23 cellular contexts compared by ENCODE assay signal in the genomic region with DNA sequence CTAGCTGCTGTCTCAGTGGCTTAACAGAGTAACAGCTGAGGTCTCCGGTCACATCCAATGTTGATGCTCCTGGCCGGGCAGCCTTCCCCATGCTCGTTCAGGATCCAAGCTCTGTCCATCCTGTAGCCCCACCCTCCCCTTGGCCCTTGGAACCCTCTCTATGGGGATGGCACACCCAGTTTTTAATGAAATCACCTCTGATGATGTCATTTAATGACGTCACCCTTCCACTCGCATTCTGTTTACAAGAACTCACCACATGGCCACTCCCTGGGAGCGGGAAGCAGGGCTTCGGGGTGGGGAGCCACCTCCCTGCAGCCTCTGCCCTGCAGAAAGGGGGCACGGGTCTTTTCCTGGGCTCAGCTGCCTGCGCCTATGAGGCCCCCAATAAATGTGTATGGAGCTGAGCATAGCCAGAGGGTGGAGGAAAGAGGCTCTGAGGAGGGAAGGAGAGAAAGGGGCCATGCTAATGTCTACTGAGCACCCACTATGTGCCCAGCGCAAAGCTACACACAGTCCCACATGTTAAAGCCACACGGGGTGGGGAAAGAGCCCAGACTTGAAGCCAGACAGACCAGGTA.
DNase-seq lines count a peak whose midpoint lies in the region; ATAC-seq, FAIRE-seq and TF ChIP-seq lines count a peak whose summit lies in the region.
"Had no signal": no experiment of that assay in that cellular context is flagged by ENCODE, and none has a peak within 500 bp of the region (broad histone marks: within the 10 kb centered on the region; RNA-seq: fewer than 3 reads in every experiment).

No MANE protein-coding gene starts in this region.

- POLR2A ChIA-PET in MCF 10A (lab: Yijun Ruan, JAX) (no interaction called here), GM12878 (lab: Charles Lee) (no interaction called here)

- no TSS peak for BruUV-seq in MCF 10A (replicated peaks; lab: Mats Ljungman, UMichigan)
- BruUV-seq in GM12878 (replicated peaks; lab: Mats Ljungman, UMichigan): no TSS peak

- ATAC-seq in GM12878 (no peak), foreskin keratinocyte (peak; percentile 49)
- ATAC-seq: activated T-cell treated with anti-CD3 and anti-CD28 coated beads, Interleukin-2, amount 50 U/mL, for 72 hours had no signal

- H3K36me3 Mint-ChIP-seq in MCF 10A (ENCODE audit: insufficient read depth, unreplicated experiment) (no peaks in the 10 kb centered on the region), chondrocyte (ENCODE audit: low read depth) (no peaks in the 10 kb centered on the region)
- H3K36me3 Mint-ChIP-seq: activated naive CD8-positive, alpha-beta T cell; CD4-positive, alpha-beta memory T cell had no signal

- in situ Hi-C loops in GM12878 (cut with MboI): no loop called here

- TF ChIP-seq EP300 in GM12878 (IDR thresholded peaks at IDR 0.05; ENCODE audit: borderline replicate concordance in 1 of 2, control insufficient read depth in 1 of 2, low read depth in 2 of 2, low read length in 2 of 2): no peak

- no peak for FAIRE-seq in GM12878 (lab: Jason Lieb, UNC)
- FAIRE-seq: kidney, RCC 7860 had no signal

- H3K4me3 Mint-ChIP-seq in MCF 10A (ENCODE audit: unreplicated experiment) (no peak overlapping the region), chondrocyte (ENCODE audit: unreplicated experiment) (no peak overlapping the region)
- H3K4me3 Mint-ChIP-seq: activated CD4-positive, alpha-beta T cell treated with anti-CD3 and anti-CD28 coated beads, Interleukin-2, amount 10 ng/mL, durations not matched to agents 7 days and 5 days; activated naive CD8-positive, alpha-beta T cell; activated T-cell treated with anti-CD3 and anti-CD28 coated beads, Interleukin-2, amount 50 U/mL, for 72 hours had no signal

- H3K27me3 Mint-ChIP-seq in MCF 10A (ENCODE audit: insufficient read depth, unreplicated experiment) (no peaks in the 10 kb centered on the region), chondrocyte (ENCODE audit: low read depth) (peaks cover 5% of the 10 kb centered on the region)
- H3K27me3 Mint-ChIP-seq: activated CD4-positive, alpha-beta T cell treated with anti-CD3 and anti-CD28 coated beads, Interleukin-2, amount 10 ng/mL, durations not matched to agents 7 days and 5 days had no signal

- no peaks in the 10 kb centered on the region for H3K4me1 Mint-ChIP-seq in MCF 10A (ENCODE audit: insufficient read depth, unreplicated experiment)
- peaks cover 17% of the 10 kb centered on the region for H3K4me1 Mint-ChIP-seq in chondrocyte (ENCODE audit: low read depth)
- H3K4me1 Mint-ChIP-seq: activated CD4-positive, alpha-beta T cell treated with anti-CD3 and anti-CD28 coated beads, Interleukin-2, amount 10 ng/mL, durations not matched to agents 7 days and 5 days; CD4-positive, alpha-beta memory T cell had no signal

- H3K4me3 ChIP-seq in breast epithelium: no peak overlapping the region
- no peak overlapping the region for H3K4me3 ChIP-seq in GM12878
- H3K4me3 ChIP-seq: right atrium auricular region had no signal

- CTCF ChIA-PET in MCF 10A (lab: Yijun Ruan, JAX) (interaction anchor here (0.5 to 0.6 kb wide), 3 partner anchors 9 to 295 kb away, joined by 3 read pairs; no protein-coding TSS in a partner anchor), GM12878 (lab: Yijun Ruan, JAX) (interaction anchor here (0.6 to 1.0 kb wide), 2 partner anchors 295 to 519 kb away, joined by 3 to 4 read pairs; no protein-coding TSS in a partner anchor)

- no peak overlapping the region for H3K27ac ChIP-seq in breast epithelium
- no peak overlapping the region for H3K27ac ChIP-seq in GM12878 (ENCODE audit: control insufficient read depth, insufficient read depth)
- H3K27ac ChIP-seq in foreskin keratinocyte: no peak overlapping the region
- H3K27ac ChIP-seq: HL-60, right atrium auricular region had no signal

- no peak overlapping the region for H3K9ac ChIP-seq in GM12878 (ENCODE audit: control insufficient read depth, insufficient read depth, low read length)

- no peaks in the 10 kb centered on the region for H3K27me3 ChIP-seq in breast epithelium
- no peaks in the 10 kb centered on the region for H3K27me3 ChIP-seq in GM12878 (replicated peaks in 1 of 2; ENCODE audit: control insufficient read depth in 2 of 2, insufficient read depth in 2 of 2, low read length in 1 of 2)
- peaks cover 7% of the 10 kb centered on the region for H3K27me3 ChIP-seq in foreskin keratinocyte
- H3K27me3 ChIP-seq: right atrium auricular region had no signal

- SMC1A ChIA-PET in GM12878 (lab: Charles Lee; ENCODE audit: uncharacterized antibody, unreplicated experiment): interaction anchor here (0.7 to 0.9 kb wide), 2 partner anchors 27 to 42 kb away, joined by 3 read pairs; no protein-coding TSS in a partner anchor

- H3K27ac Mint-ChIP-seq in MCF 10A (ENCODE audit: low read depth, unreplicated experiment): no peak overlapping the region
- H3K27ac Mint-ChIP-seq in chondrocyte (ENCODE audit: unreplicated experiment): no peak overlapping the region
- H3K27ac Mint-ChIP-seq: activated CD4-positive, alpha-beta T cell treated with anti-CD3 and anti-CD28 coated beads, Interleukin-2, amount 10 ng/mL, durations not matched to agents 7 days and 5 days; activated naive CD8-positive, alpha-beta T cell; activated T-cell treated with anti-CD3 and anti-CD28 coated beads, Interleukin-2, amount 50 U/mL, for 72 hours; CD4-positive, alpha-beta memory T cell had no signal

- H3K36me3 ChIP-seq in breast epithelium (no peaks in the 10 kb centered on the region), GM12878 (ENCODE audit: control insufficient read depth in 2 of 2, insufficient read depth in 2 of 2, low read length in 1 of 2) (no peaks in the 10 kb centered on the region)
- H3K36me3 ChIP-seq: right atrium auricular region had no signal

- TF ChIP-seq POLR2A in breast epithelium (IDR thresholded peaks at IDR 0.05): no peak
- no peak for TF ChIP-seq POLR2A in GM12878 (IDR thresholded peaks at IDR 0.05; ENCODE audit: low read depth, low read length)

- intact Hi-C loops in MCF 10A (cut with micrococcal nuclease): no loop called here
- intact Hi-C loops in breast epithelium (cut with DNase I; ENCODE audit: low total_unique reads): no loop called here
- intact Hi-C loops in GM12878 (cut with micrococcal nuclease; ENCODE audit: unreplicated experiment): no loop called here

- TF ChIP-seq RAD21 in GM12878 (IDR thresholded peaks at IDR 0.05; ENCODE audit: insufficient read depth, low read depth, low read length): no peak

- H4K20me1 ChIP-seq in GM12878 (ENCODE audit: control insufficient read depth, insufficient read depth): no peaks in the 10 kb centered on the region

- peak; percentile 30 for DNase-seq in MCF 10A (ENCODE audit: unreplicated experiment)
- DNase-seq in breast epithelium (ENCODE audit: low spot score in 2 of 2): no peak
- DNase-seq in GM12878 (ENCODE audit: low read depth, low spot score): no peak
- DNase-seq in foreskin keratinocyte: peak in 1 of 2 donors; percentile 48
- DNase-seq in stimulated activated CD8-positive, alpha-beta memory T cell treated with anti-CD3 and anti-CD28 coated beads, Interleukin-4, amount 100 ng/mL, for 48 hours: peak; percentile 12
- DNase-seq in NCI-H187 treated with DMSO at 0.1 percent for 48 hours (lab: John Stamatoyannopoulos, UW): no peak
- DNase-seq in NCI-H748 (lab: John Stamatoyannopoulos, UW; ENCODE audit: unreplicated experiment): no peak
- no peak for DNase-seq in chondrocyte (ENCODE audit: low spot score)
- DNase-seq: ACHN; activated CD4-positive, alpha-beta T cell treated with anti-CD3 and anti-CD28 coated beads, Interleukin-2, amount 10 ng/mL, durations not matched to agents 7 days and 5 days; activated T-cell treated with anti-CD3 and anti-CD28 coated beads, Interleukin-2, amount 50 U/mL, for 72 hours; CD4-positive, alpha-beta memory T cell; KBM-7; kidney; midbrain; NCI-H1092 treated with DMSO at 0.1 percent for 48 hours; NCI-H774; stimulated activated CD4-positive, alpha-beta T cell treated with anti-CD3 and anti-CD28 coated beads, Interleukin-1b, Interleukin-23, amount 100 ng/mL, for 48 hours; SW 1271 had no signal

- H3K9me3 Mint-ChIP-seq in MCF 10A (ENCODE audit: unreplicated experiment) (no peaks in the 10 kb centered on the region), chondrocyte (ENCODE audit: low read depth) (no peaks in the 10 kb centered on the region)
- H3K9me3 Mint-ChIP-seq: activated CD4-positive, alpha-beta T cell treated with anti-CD3 and anti-CD28 coated beads, Interleukin-2, amount 10 ng/mL, durations not matched to agents 7 days and 5 days; activated T-cell treated with anti-CD3 and anti-CD28 coated beads, Interleukin-2, amount 50 U/mL, for 72 hours had no signal

- RAD21 ChIA-PET in GM12878 (lab: Charles Lee; ENCODE audit: unreplicated experiment): no interaction called here

- no peaks in the 10 kb centered on the region for H3K9me3 ChIP-seq in breast epithelium
- H3K9me3 ChIP-seq in GM12878 (replicated peaks; ENCODE audit: control insufficient read depth, insufficient read depth, low read length): no peaks in the 10 kb centered on the region; the same call in 2 of the 3 replicates

- TF ChIP-seq CTCF in MCF 10A (IDR thresholded peaks at IDR 0.05; ENCODE audit: unreplicated experiment) (no peak), breast epithelium (IDR thresholded peaks at IDR 0.05) (no peak), GM12878 (IDR thresholded peaks at IDR 0.05 in 2 of 3, conservative IDR thresholded peaks at IDR 0.05 in 1 of 3; ENCODE audit: control insufficient read depth in 2 of 3, extremely low read depth in 1 of 3, insufficient read depth in 1 of 3, low read depth in 3 of 3, low read length in 3 of 3) (no peak), foreskin keratinocyte (conservative IDR thresholded peaks at IDR 0.05) (no peak), chondrocyte (IDR thresholded peaks at IDR 0.05) (no peak)

- no peaks in the 10 kb centered on the region for H3K79me2 ChIP-seq in GM12878 (ENCODE audit: control insufficient read depth, insufficient read depth, low read length)

- H3K4me1 ChIP-seq in breast epithelium: no peaks in the 10 kb centered on the region
- H3K4me1 ChIP-seq in GM12878 (ENCODE audit: control insufficient read depth, insufficient read depth, low read length): no peaks in the 10 kb centered on the region
- H3K4me1 ChIP-seq in foreskin keratinocyte: no peaks in the 10 kb centered on the region
- H3K4me1 ChIP-seq: right atrium auricular region had no signal

- WGBS in GM12878 (ENCODE audit: insufficient coverage, insufficient replicate concordance, low lambda C conversion rate, missing lambda C conversion rate): 30% methylated on average over 11 of the region's 11 CpGs

- H3K4me2 ChIP-seq in GM12878 (ENCODE audit: control insufficient read depth, insufficient read depth): no peak overlapping the region

- no peak overlapping the region for H2AFZ ChIP-seq in GM12878 (ENCODE audit: control insufficient read depth, low read depth, low read length)

TF ChIP-seq in GM12878, 131 proteins besides CTCF, POLR2A, EP300 and RAD21:
- TF ChIP-seq EGR1 (IDR thresholded peaks at IDR 0.05; ENCODE audit: borderline replicate concordance in 1 of 2, low read depth in 2 of 2, low read length in 2 of 2): no peak
- peak; percentile 70 for TF ChIP-seq ATF7 (IDR thresholded peaks at IDR 0.05; ENCODE audit: low read depth)
- TF ChIP-seq CREB1 (IDR thresholded peaks at IDR 0.05; ENCODE audit: low read depth): 0 out of 2 replicates have a peak, but pooled peaks have one; percentile 14

Comparison
In these comparisons a context has a peak if more than half of its experiments do, and no peak if none do; other contexts are left out.
1. DNase-seq: peak in MCF 10A (single experiment) and stimulated activated CD8-positive, alpha-beta memory T cell treated with anti-CD3 and anti-CD28 coated beads, Interleukin-4, amount 100 ng/mL, for 48 hours (single experiment); none in breast epithelium (0 of 2), GM12878 (single experiment), NCI-H187 treated with DMSO at 0.1 percent for 48 hours (single experiment), NCI-H748 (single experiment) and chondrocyte (single experiment).